In the genomic region with DNA sequence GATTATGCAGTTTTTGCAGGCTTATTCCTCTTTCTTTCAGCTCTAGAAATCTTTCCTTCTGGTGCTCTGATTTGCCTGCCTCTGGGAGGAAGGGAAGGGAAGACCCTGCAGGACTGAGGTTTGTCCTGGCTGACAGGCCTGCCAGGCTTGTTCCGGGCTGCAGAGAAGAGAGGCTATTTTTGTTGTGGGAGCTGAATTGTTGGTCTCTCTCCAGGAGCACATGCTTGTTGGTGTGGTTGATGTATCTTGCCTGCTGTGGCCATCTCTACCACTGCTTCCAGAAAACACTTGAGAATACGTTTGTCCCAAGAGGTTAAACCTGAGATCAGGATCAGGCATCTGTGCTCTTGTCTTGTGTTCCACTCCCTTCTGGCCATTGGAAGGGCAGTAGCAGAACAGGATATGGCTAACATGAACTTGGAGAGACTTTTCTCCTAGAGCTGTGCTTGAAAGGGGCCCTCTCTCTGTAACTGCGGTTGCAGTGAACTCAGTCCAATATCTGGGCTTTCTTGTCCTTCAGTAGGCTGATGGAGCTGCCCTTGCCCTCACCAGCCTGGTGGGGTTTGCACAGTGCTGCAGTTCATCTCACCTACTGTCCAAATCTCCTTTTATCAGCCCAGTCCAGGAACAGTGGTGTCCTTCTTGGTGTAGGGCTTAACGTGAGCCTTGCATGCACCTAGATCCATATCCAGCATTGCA, we compare ENCODE assay signal across 11 cellular contexts. TPM values are rescaled to one million over a fixed set of nuclear protein-coding genes. Genes with fewer than 3 reads are reported as not detected.
DNase-seq lines count a peak whose midpoint lies in the region; ATAC-seq and TF ChIP-seq lines count a peak whose summit lies in the region.
"Had no signal": no experiment of that assay in that cellular context is flagged by ENCODE, and none has a peak within 500 bp of the region (broad histone marks: within the 10 kb centered on the region; RNA-seq: fewer than 3 reads in every experiment).

No MANE protein-coding gene starts in this region.

- ATAC-seq in left cardiac atrium (peak; percentile 81 to 86), gastrocnemius medialis (peak; percentile 76 to 80)
- ATAC-seq in activated CD4-positive, CD25-positive, alpha-beta regulatory T cell treated with anti-CD3 and anti-CD28 coated beads, Interleukin-2, amount 50 U/mL, for 24 hours, result no peak
- ATAC-seq in activated CD4-positive, alpha-beta T cell treated with anti-CD3 and anti-CD28 coated beads for 36 hours, result no peak
- ATAC-seq: foreskin keratinocyte had no signal

- CTCF ChIA-PET in activated CD4-positive, alpha-beta T cell treated with anti-CD3 and anti-CD28 coated beads for 36 hours (lab: Charles Lee), result no interaction called here

- intact Hi-C loops in left cardiac atrium (cut with DNase I) (no loop called here), gastrocnemius medialis (cut with DNase I; ENCODE audit: low total_unique reads) (loop anchor here (10.0 kb wide), 1 partner anchor 300 kb away; a partner anchor contains a TSS)
- intact Hi-C loops in activated CD4-positive, alpha-beta T cell treated with anti-CD3 and anti-CD28 coated beads for 36 hours (cut with DNase I, micrococcal nuclease), result no loop called here

- H3K27me3 ChIP-seq in gastrocnemius medialis, result no peaks in the 10 kb centered on the region
- H3K27me3 ChIP-seq: foreskin keratinocyte, ovary had no signal

- peaks cover 83 to 95% of the 10 kb centered on the region in 2 donors for H3K4me1 ChIP-seq in gastrocnemius medialis
- H3K4me1 ChIP-seq: foreskin keratinocyte had no signal

- H3K36me3 Mint-ChIP-seq in immature natural killer cell, result peaks cover 0 to 3% (median 1%) of the 10 kb centered on the region in 3 donors
- peaks cover 5% of the 10 kb centered on the region for H3K36me3 Mint-ChIP-seq in activated CD4-positive, alpha-beta T cell treated with anti-CD3 and anti-CD28 coated beads for 36 hours (ENCODE audit: low read depth)

- no peaks in the 10 kb centered on the region for H3K9me3 ChIP-seq in gastrocnemius medialis
- H3K9me3 ChIP-seq: ovary had no signal

- H3K27ac ChIP-seq in gastrocnemius medialis, result peak overlapping the region; percentile 93 to 96 (median 96)
- H3K27ac ChIP-seq: foreskin keratinocyte had no signal

- H3K27me3 Mint-ChIP-seq in immature natural killer cell (ENCODE audit: low read depth in 3 of 3), result no peaks in the 10 kb centered on the region
- H3K27me3 Mint-ChIP-seq in activated CD4-positive, alpha-beta T cell treated with anti-CD3 and anti-CD28 coated beads for 36 hours, result no peaks in the 10 kb centered on the region

- no peak for TF ChIP-seq CTCF in astrocyte of the spinal cord (IDR thresholded peaks at IDR 0.05; ENCODE audit: low read depth, low read length)
- no peak for TF ChIP-seq CTCF in gastrocnemius medialis (IDR thresholded peaks at IDR 0.05 in 4 of 5, conservative IDR thresholded peaks at IDR 0.05 in 1 of 5)

- peak; percentile 43 to 74 for TF ChIP-seq POLR2A in gastrocnemius medialis (IDR thresholded peaks at IDR 0.05)

- no peak overlapping the region for H3K4me3 Mint-ChIP-seq in immature natural killer cell
- no peak overlapping the region for H3K4me3 Mint-ChIP-seq in activated CD4-positive, alpha-beta T cell treated with anti-CD3 and anti-CD28 coated beads for 36 hours

- peak overlapping the region in 2 of 6 donors; percentile 14 to 34 for H3K27ac Mint-ChIP-seq in immature natural killer cell
- no peak overlapping the region for H3K27ac Mint-ChIP-seq in activated CD4-positive, alpha-beta T cell treated with anti-CD3 and anti-CD28 coated beads for 36 hours

- no peaks in the 10 kb centered on the region for H3K9me3 Mint-ChIP-seq in immature natural killer cell
- no peaks in the 10 kb centered on the region for H3K9me3 Mint-ChIP-seq in activated CD4-positive, alpha-beta T cell treated with anti-CD3 and anti-CD28 coated beads for 36 hours (ENCODE audit: low read depth)

- POLR2A ChIA-PET in activated CD4-positive, alpha-beta T cell treated with anti-CD3 and anti-CD28 coated beads for 36 hours (lab: Charles Lee), result no interaction called here

- H3K4me3 ChIP-seq in astrocyte of the spinal cord (ENCODE audit: low read depth, low read length) (no peak overlapping the region), gastrocnemius medialis (peak overlapping the region in 1 of 4 donors; percentile 2)
- H3K4me3 ChIP-seq: ovary had no signal

- DNase-seq in GM04504 (ENCODE audit: low read depth), result peak; percentile 28
- peak; percentile 60 for DNase-seq in astrocyte of the spinal cord (ENCODE audit: low read depth, low spot score)
- DNase-seq in left cardiac atrium, result no peak
- peak; percentile 86 to 87 for DNase-seq in gastrocnemius medialis
- no peak for DNase-seq in immature natural killer cell
- DNase-seq in ACHN, result no peak
- no peak for DNase-seq in activated CD4-positive, alpha-beta T cell treated with anti-CD3 and anti-CD28 coated beads for 36 hours
- DNase-seq: foreskin keratinocyte, NCI-H1436 treated with DMSO at 0.1 percent for 48 hours had no signal

- peaks cover 12 to 24% of the 10 kb centered on the region in 2 donors for H3K4me1 Mint-ChIP-seq in immature natural killer cell
- peaks cover 2% of the 10 kb centered on the region for H3K4me1 Mint-ChIP-seq in activated CD4-positive, alpha-beta T cell treated with anti-CD3 and anti-CD28 coated beads for 36 hours

- in situ Hi-C loops in astrocyte of the spinal cord (cut with HindIII; ENCODE audit: low sequenced_read_pairs) (no loop called here), gastrocnemius medialis (cut with MboI; ENCODE audit: low sequenced_read_pairs in 4 of 4) (no loop called here), ACHN (cut with HindIII; ENCODE audit: low pct_ligation_motif_present, low pct_unique_long_range_greater_than_20kb, low sequenced_read_pairs) (no loop called here)

- H3K36me3 ChIP-seq in gastrocnemius medialis, result peaks cover 0 to 15% of the 10 kb centered on the region in 2 donors
- H3K36me3 ChIP-seq: ovary had no signal

RNA-seq across cellular contexts. Expression of a gene that starts 21.5 kb away (rescaled TPM):
- 1 to 10 TPM; 5.4 to 7.3 TPM for total RNA-seq in left cardiac atrium
- total RNA-seq in gastrocnemius medialis, result 10 to 100 TPM in 3 of 4 donors, 1 to 10 TPM in 1; 7.8 to 17.2 (median 13.8) TPM
- polyA plus RNA-seq in immature natural killer cell, result not detected
- total RNA-seq in activated CD4-positive, alpha-beta T cell treated with anti-CD3 and anti-CD28 coated beads for 36 hours, result under 1 TPM; 0.82 to 0.86 TPM

RNA-seq across cellular contexts. Expression of a gene that starts 27.7 kb away (rescaled TPM):
- total RNA-seq in left cardiac atrium, result not detected
- total RNA-seq in gastrocnemius medialis, result under 1 TPM in 1 of 4 donors, not detected in 3; 0.33 TPM
- polyA plus RNA-seq in immature natural killer cell, result not detected
- total RNA-seq in activated CD4-positive, alpha-beta T cell treated with anti-CD3 and anti-CD28 coated beads for 36 hours, result not detected
- total RNA-seq: foreskin keratinocyte, ovary had no signal
- polyA plus RNA-seq: foreskin keratinocyte, ovary had no signal

RNA-seq across cellular contexts. Expression of a gene that starts 30.5 kb away (rescaled TPM):
- total RNA-seq in left cardiac atrium, result 10 to 100 TPM; 64.5 to 70.4 TPM
- 100 to 1,000 TPM in 3 of 4 donors, 10 to 100 TPM in 1; 86.7 to 170 (median 144) TPM for total RNA-seq in gastrocnemius medialis
- polyA plus RNA-seq in immature natural killer cell, result 1 to 10 TPM; 1.7 to 4.7 (median 3.2) TPM
- total RNA-seq in activated CD4-positive, alpha-beta T cell treated with anti-CD3 and anti-CD28 coated beads for 36 hours, result 10 to 100 TPM; 48.2 to 50.1 TPM

RNA-seq across cellular contexts. Expression of a gene that starts 44.0 kb away (rescaled TPM):
- total RNA-seq in left cardiac atrium (10 to 100 TPM; 75.1 to 82.8 TPM), gastrocnemius medialis (1 to 10 TPM; 1.4 to 3.9 (median 3.8) TPM)
- not detected for polyA plus RNA-seq in immature natural killer cell
- under 1 TPM in 1 of 2 experiments, not detected in 1; 0.09 TPM for total RNA-seq in activated CD4-positive, alpha-beta T cell treated with anti-CD3 and anti-CD28 coated beads for 36 hours

Comparison
In these comparisons a context has a peak if more than half of its experiments do, and no peak if none do; other contexts are left out.
1. DNase-seq: peak in GM04504 (single experiment), astrocyte of the spinal cord (single experiment) and gastrocnemius medialis (2 of 2); none in left cardiac atrium (single experiment), immature natural killer cell (0 of 3), ACHN (single experiment) and activated CD4-positive, alpha-beta T cell treated with anti-CD3 and anti-CD28 coated beads for 36 hours (single experiment).
2. ATAC-seq: peak in left cardiac atrium (2 of 2) and gastrocnemius medialis (2 of 2); none in activated CD4-positive, CD25-positive, alpha-beta regulatory T cell treated with anti-CD3 and anti-CD28 coated beads, Interleukin-2, amount 50 U/mL, for 24 hours (0 of 2) and activated CD4-positive, alpha-beta T cell treated with anti-CD3 and anti-CD28 coated beads for 36 hours (single experiment).